ENCODE assay signal across 8 cellular contexts in the genomic region with DNA sequence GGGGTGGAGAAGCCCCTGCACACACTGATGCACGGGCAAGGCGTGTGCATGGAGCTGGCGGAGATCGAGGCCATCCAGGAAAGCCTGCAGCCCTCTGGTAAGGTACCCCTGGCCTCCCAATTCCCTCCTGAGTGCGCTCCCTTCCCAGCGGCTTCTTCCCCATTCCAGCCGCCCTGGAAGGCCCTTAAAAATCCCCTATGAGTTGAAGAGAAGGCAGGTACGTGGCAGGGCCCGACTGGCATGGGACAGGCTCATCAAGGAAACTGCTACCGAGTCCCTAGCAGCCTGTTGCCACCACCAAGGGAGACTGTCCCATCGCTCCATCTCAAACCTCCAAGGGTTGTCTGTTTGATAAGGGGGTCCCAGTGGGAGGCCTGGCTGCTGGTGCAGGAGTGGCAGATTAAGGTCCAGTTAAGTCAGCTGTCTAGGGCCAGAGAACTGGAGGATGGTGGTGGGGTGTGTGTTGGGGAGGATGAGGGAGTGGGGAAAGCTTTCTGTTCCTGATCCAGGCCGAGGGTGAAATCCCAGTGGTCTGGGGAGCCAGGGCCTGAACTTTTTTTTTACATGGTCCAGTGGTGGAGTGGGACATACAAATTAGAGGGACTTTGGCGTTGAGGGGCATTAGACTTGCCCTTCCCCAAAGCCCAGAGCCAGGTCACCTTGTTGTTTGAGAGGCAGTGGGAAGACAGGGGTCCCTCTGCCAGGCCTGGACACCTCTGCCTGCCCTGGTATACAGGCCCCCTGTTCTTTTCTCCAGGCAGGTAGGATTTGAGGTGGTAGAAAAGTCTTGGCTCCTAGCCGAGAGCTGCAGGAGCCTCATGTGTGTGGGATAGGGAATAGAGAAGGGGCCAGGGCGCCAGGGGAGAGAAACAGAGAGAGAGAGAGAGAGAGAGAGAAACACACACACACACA. TPM values are rescaled to one million over a fixed set of nuclear protein-coding genes. Genes with fewer than 3 reads are reported as not detected.
DNase-seq lines count a peak whose midpoint lies in the region; ATAC-seq, FAIRE-seq and TF ChIP-seq lines count a peak whose summit lies in the region.

No MANE protein-coding gene starts in this region.

- TF ChIP-seq RAD21 in A549 (conservative IDR thresholded peaks at IDR 0.05 in 1 of 2, IDR thresholded peaks at IDR 0.05 in 1 of 2): no peak

- intact Hi-C loops in right lobe of liver (cut with DNase I): loop anchor here in 1 of 2 donors (10.0 kb wide), 1 partner anchor 91 kb away; no protein-coding TSS in a partner anchor

- peak overlapping the region; percentile 91 for H3K4me2 ChIP-seq in A549

- no peaks in the 10 kb centered on the region for H3K9me3 ChIP-seq in A549
- no peaks in the 10 kb centered on the region for H3K9me3 ChIP-seq in right lobe of liver
- H3K9me3 ChIP-seq in upper lobe of left lung: no peaks in the 10 kb centered on the region

- ATAC-seq in A549 (peak in 1 of 2 experiments; percentile 1; a peak in 3 of 6 replicates), HG03135 (IDR thresholded peaks at IDR 0.05; ENCODE audit: unreplicated experiment) (peak; percentile 3), right lobe of liver (no peak), upper lobe of left lung (ENCODE audit: low FRiP score in 2 of 2) (no peak), left lobe of liver (no peak)

- POLR2A ChIA-PET in A549 (lab: Yijun Ruan, JAX): interaction anchor here (0.5 to 2.8 kb wide), 20 partner anchors 11 to 485 kb away, joined by 3 to 23 read pairs (median 5); a partner anchor contains a TSS

- DNase-seq in A549 (ENCODE audit: low read depth in 1 of 2, low spot score in 1 of 2): peak in 1 of 2 experiments; percentile 52
- peak; percentile 51 for DNase-seq in astrocyte of the hippocampus (ENCODE audit: low read depth, low spot score)
- DNase-seq in right lobe of liver: peak in 1 of 3 donors; percentile 65
- DNase-seq in upper lobe of left lung: no peak
- no peak for DNase-seq in left lobe of liver (ENCODE audit: low spot score)
- DNase-seq in NCI-H2227 (lab: John Stamatoyannopoulos, UW; ENCODE audit: unreplicated experiment): no peak
- no peak for DNase-seq in NCI-H82 treated with DMSO at 0.1 percent for 48 hours (lab: John Stamatoyannopoulos, UW; ENCODE audit: unreplicated experiment)

- WGBS in A549 (ENCODE audit: missing lambda C conversion rate): under 1% methylated on average over 15 of the region's 15 CpGs
- 9% methylated on average over 7 of the region's 15 CpGs for WGBS in right lobe of liver (ENCODE audit: insufficient coverage, low coverage, low lambda C conversion rate, missing lambda C conversion rate)
- WGBS in upper lobe of left lung, 2 donors: 16 to 28% methylated on average over 4 to 15 of the region's 15 CpGs

- no peaks in the 10 kb centered on the region for H3K36me3 ChIP-seq in right lobe of liver
- no peaks in the 10 kb centered on the region for H3K36me3 ChIP-seq in upper lobe of left lung

- H3K27ac ChIP-seq in A549: peak overlapping the region; percentile 98
- H3K27ac ChIP-seq in right lobe of liver: peak overlapping the region; percentile 92 to 98 (median 96)
- peak overlapping the region; percentile 85 to 92 (median 90) for H3K27ac ChIP-seq in upper lobe of left lung

- TF ChIP-seq POLR2A in A549 (IDR thresholded peaks at IDR 0.05; ENCODE audit: low read length) (peak; percentile 52), right lobe of liver (IDR thresholded peaks at IDR 0.05) (no peak), upper lobe of left lung (IDR thresholded peaks at IDR 0.05) (no peak)

- H3K4me1 ChIP-seq in A549 (peaks cover 35% of the 10 kb centered on the region), right lobe of liver (peaks cover 0 to 31% (median 4%) of the 10 kb centered on the region in 4 donors), upper lobe of left lung (peaks cover 44 to 61% (median 59%) of the 10 kb centered on the region in 4 donors)

- CTCF ChIA-PET in A549 (lab: Yijun Ruan, JAX): interaction anchor here (0.5 to 37.5 kb wide), 22 partner anchors 10 to 204 kb away, joined by 3 to 822 read pairs (median 3); a partner anchor contains a TSS

- H3K4me3 ChIP-seq in A549 (peak overlapping the region; percentile 78), right lobe of liver (peak overlapping the region; percentile 88 to 94 (median 89)), upper lobe of left lung (peak overlapping the region; percentile 51 to 71 (median 67))

- TF ChIP-seq CTCF in A549 (IDR thresholded peaks at IDR 0.05): no peak
- peak in 2 of 4 donors; percentile 1 to 3 for TF ChIP-seq CTCF in right lobe of liver (IDR thresholded peaks at IDR 0.05)
- TF ChIP-seq CTCF in upper lobe of left lung (IDR thresholded peaks at IDR 0.05): no peak

- no peak for FAIRE-seq in A549 (lab: Jason Lieb, UNC)

- TF ChIP-seq EP300 in A549 (IDR thresholded peaks at IDR 0.05): no peak
- no peak for TF ChIP-seq EP300 in upper lobe of left lung (IDR thresholded peaks at IDR 0.05)

- no peaks in the 10 kb centered on the region for H3K27me3 ChIP-seq in right lobe of liver
- no peaks in the 10 kb centered on the region for H3K27me3 ChIP-seq in upper lobe of left lung

TF ChIP-seq in A549, 52 proteins besides CTCF, POLR2A, EP300 and RAD21 (continues in another document):
- TF ChIP-seq ZSCAN20 (CRISPR knock-in tag; IDR thresholded peaks at IDR 0.05): no peak
- no peak for TF ChIP-seq RCOR1 (IDR thresholded peaks at IDR 0.05; ENCODE audit: low read depth, low read length)
- TF ChIP-seq EHMT2 (IDR thresholded peaks at IDR 0.05; ENCODE audit: low read depth): no peak
- no peak for TF ChIP-seq HDAC2 (IDR thresholded peaks at IDR 0.05)
- TF ChIP-seq, protein P1, sequence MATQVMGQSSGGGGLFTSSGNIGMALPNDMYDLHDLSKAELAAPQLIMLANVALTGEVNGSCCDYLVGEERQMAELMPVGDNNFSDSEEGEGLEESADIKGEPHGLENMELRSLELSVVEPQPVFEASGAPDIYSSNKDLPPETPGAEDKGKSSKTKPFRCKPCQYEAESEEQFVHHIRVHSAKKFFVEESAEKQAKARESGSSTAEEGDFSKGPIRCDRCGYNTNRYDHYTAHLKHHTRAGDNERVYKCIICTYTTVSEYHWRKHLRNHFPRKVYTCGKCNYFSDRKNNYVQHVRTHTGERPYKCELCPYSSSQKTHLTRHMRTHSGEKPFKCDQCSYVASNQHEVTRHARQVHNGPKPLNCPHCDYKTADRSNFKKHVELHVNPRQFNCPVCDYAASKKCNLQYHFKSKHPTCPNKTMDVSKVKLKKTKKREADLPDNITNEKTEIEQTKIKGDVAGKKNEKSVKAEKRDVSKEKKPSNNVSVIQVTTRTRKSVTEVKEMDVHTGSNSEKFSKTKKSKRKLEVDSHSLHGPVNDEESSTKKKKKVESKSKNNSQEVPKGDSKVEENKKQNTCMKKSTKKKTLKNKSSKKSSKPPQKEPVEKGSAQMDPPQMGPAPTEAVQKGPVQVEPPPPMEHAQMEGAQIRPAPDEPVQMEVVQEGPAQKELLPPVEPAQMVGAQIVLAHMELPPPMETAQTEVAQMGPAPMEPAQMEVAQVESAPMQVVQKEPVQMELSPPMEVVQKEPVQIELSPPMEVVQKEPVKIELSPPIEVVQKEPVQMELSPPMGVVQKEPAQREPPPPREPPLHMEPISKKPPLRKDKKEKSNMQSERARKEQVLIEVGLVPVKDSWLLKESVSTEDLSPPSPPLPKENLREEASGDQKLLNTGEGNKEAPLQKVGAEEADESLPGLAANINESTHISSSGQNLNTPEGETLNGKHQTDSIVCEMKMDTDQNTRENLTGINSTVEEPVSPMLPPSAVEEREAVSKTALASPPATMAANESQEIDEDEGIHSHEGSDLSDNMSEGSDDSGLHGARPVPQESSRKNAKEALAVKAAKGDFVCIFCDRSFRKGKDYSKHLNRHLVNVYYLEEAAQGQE (IDR thresholded peaks at IDR 0.05): no peak; the same call in 1 of the 2 replicates
- TF ChIP-seq, protein P2, sequence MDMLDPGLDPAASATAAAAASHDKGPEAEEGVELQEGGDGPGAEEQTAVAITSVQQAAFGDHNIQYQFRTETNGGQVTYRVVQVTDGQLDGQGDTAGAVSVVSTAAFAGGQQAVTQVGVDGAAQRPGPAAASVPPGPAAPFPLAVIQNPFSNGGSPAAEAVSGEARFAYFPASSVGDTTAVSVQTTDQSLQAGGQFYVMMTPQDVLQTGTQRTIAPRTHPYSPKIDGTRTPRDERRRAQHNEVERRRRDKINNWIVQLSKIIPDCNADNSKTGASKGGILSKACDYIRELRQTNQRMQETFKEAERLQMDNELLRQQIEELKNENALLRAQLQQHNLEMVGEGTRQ (IDR thresholded peaks at IDR 0.05): peak; percentile 1; the same call in 1 of the 2 replicates
- no peak for TF ChIP-seq BHLHE40 (IDR thresholded peaks at IDR 0.05; ENCODE audit: low read depth, low read length)
- TF ChIP-seq POLR2AphosphoS2 (conservative IDR thresholded peaks at IDR 0.05; ENCODE audit: low read length): no peak
- TF ChIP-seq GATA3 (IDR thresholded peaks at IDR 0.05; ENCODE audit: borderline replicate concordance): no peak; the same call in 1 of the 2 replicates

RNA-seq across cellular contexts. Expression of a gene that starts 1.0 kb away (rescaled TPM):
- 1,080 and 1,577 TPM in 2 replicates for polyA plus RNA-seq in A549 (2011; rRNA removed)
- 1,069 and 1,422 TPM in 2 replicates for polyA plus RNA-seq in A549 (2012; cell fraction: cytosol; rRNA removed)
- 982 and 1,044 TPM in 2 replicates for polyA plus RNA-seq in A549 (2012; cell fraction: nucleus; rRNA removed)
- polyA plus RNA-seq in A549 (2017; fragmentation: RNase III; extraction: RNeasy Plus Mini Kit Qiagen cat#74134 plus additional on column Dnase treatment): 1,501 to 1,941 TPM (median 1,829 TPM) in 3 replicates
- polyA minus RNA-seq in A549 (2011; rRNA and poly(A)+ RNA removed): 1,444 and 1,452 TPM in 2 replicates
- total RNA-seq in right lobe of liver: 100 to 1,000 TPM; 382 to 716 (median 430) TPM
- 100 to 1,000 TPM in 4 of 6 donors, 10 to 100 TPM in 2; 80.7 to 524 (median 169) TPM for total RNA-seq in upper lobe of left lung
- total RNA-seq in left lobe of liver: 501 TPM

RNA-seq across cellular contexts. Expression of a gene that starts 26.5 kb away (rescaled TPM):
- polyA plus RNA-seq in A549 (2011; rRNA removed): 273 and 416 TPM in 2 replicates
- 78.4 and 82.0 TPM in 2 replicates for polyA plus RNA-seq in A549 (2012; cell fraction: cytosol; rRNA removed)
- polyA plus RNA-seq in A549 (2012; cell fraction: nucleus; rRNA removed): 75.2 and 121 TPM in 2 replicates
- polyA plus RNA-seq in A549 (2017; fragmentation: RNase III; extraction: RNeasy Plus Mini Kit Qiagen cat#74134 plus additional on column Dnase treatment): 210 to 241 TPM (median 226 TPM) in 3 replicates
- 83.1 and 83.3 TPM in 2 replicates for polyA minus RNA-seq in A549 (2011; rRNA and poly(A)+ RNA removed)
- total RNA-seq in right lobe of liver: 1 to 10 TPM in 4 of 6 experiments, under 1 TPM in 2; 0.22 to 7.3 (median 3.0) TPM
- 10 to 100 TPM in 2 of 6 donors, 1 to 10 TPM in 3, under 1 TPM in 1; under 0.01 to 14.5 (median 6.2) TPM for total RNA-seq in upper lobe of left lung
- total RNA-seq in left lobe of liver: 1.8 TPM

RNA-seq across cellular contexts. Expression of a gene that starts 57.2 kb away (rescaled TPM):
- 24.2 and 45.9 TPM in 2 replicates for polyA plus RNA-seq in A549 (2011; rRNA removed)
- polyA plus RNA-seq in A549 (2012; cell fraction: cytosol; rRNA removed): 18.0 and 30.2 TPM in 2 replicates
- 83.8 and 125 TPM in 2 replicates for polyA plus RNA-seq in A549 (2012; cell fraction: nucleus; rRNA removed)
- 61.6 to 75.9 TPM (median 73.5 TPM) in 3 replicates for polyA plus RNA-seq in A549 (2017; fragmentation: RNase III; extraction: RNeasy Plus Mini Kit Qiagen cat#74134 plus additional on column Dnase treatment)
- polyA minus RNA-seq in A549 (2011; rRNA and poly(A)+ RNA removed): 62.8 and 79.7 TPM in 2 replicates
- total RNA-seq in right lobe of liver: not detected
- total RNA-seq in upper lobe of left lung: 1 to 10 TPM in 4 of 6 donors, under 1 TPM in 1, not detected in 1; 0.54 to 5.1 (median 1.1) TPM
- 0.13 TPM for total RNA-seq in left lobe of liver
